In the genomic region with DNA sequence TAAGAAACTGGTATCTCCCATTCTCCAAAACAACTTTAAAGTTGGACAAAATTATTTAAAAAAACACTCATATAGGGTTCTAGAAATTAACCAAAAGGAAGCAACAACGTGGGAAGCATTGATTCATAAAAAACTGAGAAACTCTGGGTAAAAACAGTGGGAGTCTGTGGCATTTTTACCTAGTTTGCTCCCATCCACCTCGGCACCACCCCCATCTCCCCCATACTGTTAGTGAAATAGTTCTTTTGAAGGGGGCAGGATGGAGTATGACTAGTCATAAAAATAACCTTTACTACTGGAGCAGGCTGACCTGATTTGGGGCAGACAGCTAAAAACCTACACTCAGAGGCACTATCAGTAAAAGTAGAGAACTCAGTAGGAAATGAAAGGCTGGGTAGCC, we compare ENCODE assay signal across 19 cellular contexts.
DNase-seq lines count a peak whose midpoint lies in the region; ATAC-seq and TF ChIP-seq lines count a peak whose summit lies in the region.
"Had no signal": no experiment of that assay in that cellular context is flagged by ENCODE, and none has a peak within 500 bp of the region (broad histone marks: within the 10 kb centered on the region; RNA-seq: fewer than 3 reads in every experiment).

No MANE protein-coding gene starts in this region.

- no peak overlapping the region for H3K27ac ChIP-seq in SJCRH30

- CTCF ChIA-PET in WTC11 (lab: Charles Lee), result interaction anchor here (0.6 to 1.0 kb wide), 2 partner anchors 9 to 228 kb away, joined by 3 read pairs; no protein-coding TSS in a partner anchor

- POLR2A ChIA-PET in WTC11 (lab: Charles Lee), result no interaction called here

- no peaks in the 10 kb centered on the region for H3K27me3 ChIP-seq in SJCRH30

- H3K4me1 Mint-ChIP-seq in WTC11, result peaks cover 23% of the 10 kb centered on the region
- H3K4me1 Mint-ChIP-seq: B cell, IgD-negative memory B cell had no signal

- H3K4me1 ChIP-seq in SJCRH30, result no peaks in the 10 kb centered on the region
- H3K4me1 ChIP-seq: Caco-2 had no signal

- H3K27me3 Mint-ChIP-seq in WTC11 (ENCODE audit: low read depth), result no peaks in the 10 kb centered on the region
- H3K27me3 Mint-ChIP-seq: B cell, IgD-negative memory B cell had no signal

- peak; percentile 38; the same call in 1 of the 2 replicates for ATAC-seq in WTC11
- ATAC-seq: Right ventricle myocardium inferior had no signal

- DNase-seq in activated CD4-positive, alpha-beta T cell treated with anti-CD3 and anti-CD28 coated beads for 48 hours, result peak; percentile 14
- DNase-seq in activated CD4-positive, alpha-beta T cell treated with anti-CD3 and anti-CD28 coated beads, Interleukin-2, amount 50 U/mL, for 4 hours, result no peak
- DNase-seq in stimulated activated CD4-positive, alpha-beta T cell treated with anti-CD3 and anti-CD28 coated beads, Interleukin-4, amount 100 ng/mL, for 24 hours, result peak; percentile 14
- no peak for DNase-seq in stimulated activated CD4-positive, alpha-beta T cell treated with anti-CD3 and anti-CD28 coated beads, Interleukin-12 subunit alpha, Interleukin-12 subunit beta, amount 100 ng/mL, for 4 hours
- no peak for DNase-seq in WTC11 (ENCODE audit: low spot score)
- DNase-seq in SJCRH30, result no peak
- DNase-seq in SHP77 (lab: John Stamatoyannopoulos, UW), result no peak
- DNase-seq in NCI-H1694 (lab: John Stamatoyannopoulos, UW), result no peak
- DNase-seq: 8988T, Caco-2, GDM1, Kasumi-1, MM.1S, NCI-H1092, NCI-H1436 treated with DMSO at 0.1 percent for 48 hours, NCI-H2029 treated with DMSO at 0.1 percent for 48 hours had no signal

- H3K9me3 Mint-ChIP-seq in WTC11, result no peaks in the 10 kb centered on the region

- H3K4me3 ChIP-seq in SJCRH30, result no peak overlapping the region

- H3K9me3 ChIP-seq in SJCRH30 (replicated peaks), result no peaks in the 10 kb centered on the region
- H3K9me3 ChIP-seq: Caco-2 had no signal

- no peaks in the 10 kb centered on the region; the same call in 1 of the 2 replicates for H3K36me3 Mint-ChIP-seq in WTC11

- no peak for TF ChIP-seq CTCF in WTC11 (IDR thresholded peaks at IDR 0.05)

- H3K27ac Mint-ChIP-seq in WTC11, result no peak overlapping the region
- H3K27ac Mint-ChIP-seq: B cell, IgD-negative memory B cell had no signal

- H3K4me3 Mint-ChIP-seq in WTC11, result no peak overlapping the region
- H3K4me3 Mint-ChIP-seq: B cell, IgD-negative memory B cell had no signal

- H3K36me3 ChIP-seq in SJCRH30, result no peaks in the 10 kb centered on the region

TF ChIP-seq in WTC11, 78 proteins besides CTCF, POLR2A, EP300 and RAD21:
- TF ChIP-seq HMGA2 (CRISPR knock-in tag; IDR thresholded peaks at IDR 0.05) (no peak), FOXP1 (CRISPR knock-in tag; IDR thresholded peaks at IDR 0.05; ENCODE audit: borderline replicate concordance) (no peak), ZNF532 (CRISPR knock-in tag; IDR thresholded peaks at IDR 0.05; ENCODE audit: borderline replicate concordance) (no peak)
TF ChIP-seq in WTC11: peak in this region for 0.

Comparison
In these comparisons a context has a peak if more than half of its experiments do, and no peak if none do; other contexts are left out.
1. DNase-seq: peak in activated CD4-positive, alpha-beta T cell treated with anti-CD3 and anti-CD28 coated beads for 48 hours (single experiment) and stimulated activated CD4-positive, alpha-beta T cell treated with anti-CD3 and anti-CD28 coated beads, Interleukin-4, amount 100 ng/mL, for 24 hours (single experiment); none in activated CD4-positive, alpha-beta T cell treated with anti-CD3 and anti-CD28 coated beads, Interleukin-2, amount 50 U/mL, for 4 hours (0 of 2), stimulated activated CD4-positive, alpha-beta T cell treated with anti-CD3 and anti-CD28 coated beads, Interleukin-12 subunit alpha, Interleukin-12 subunit beta, amount 100 ng/mL, for 4 hours (single experiment), WTC11 (single experiment), SJCRH30 (0 of 2), SHP77 (0 of 2) and NCI-H1694 (single experiment).